ENCODE assay signal across 1 cellular context in genomic region chr22:30602049-30602448, GRCh38.
TF ChIP-seq lines count a peak whose summit lies in the region.

No MANE protein-coding gene starts in this region.

TF ChIP-seq in IMR-90, 13 proteins besides CTCF, POLR2A, EP300 and RAD21:
- TF ChIP-seq FOS (IDR thresholded peaks at IDR 0.05; ENCODE audit: low read depth, low read length): no peak
- peak; percentile 10; the same call in 1 of the 2 replicates for TF ChIP-seq SMC3 (IDR thresholded peaks at IDR 0.05; ENCODE audit: low read depth, low read length)
- no peak for TF ChIP-seq NFE2L2 (IDR thresholded peaks at IDR 0.05; ENCODE audit: low read depth, low read length)
- TF ChIP-seq ELK1 (IDR thresholded peaks at IDR 0.05; ENCODE audit: borderline replicate concordance, low read depth, low read length): no peak
- TF ChIP-seq CEBPB (IDR thresholded peaks at IDR 0.05; ENCODE audit: low read depth, low read length): no peak
- TF ChIP-seq BHLHE40 (IDR thresholded peaks at IDR 0.05; ENCODE audit: low read depth, low read length): no peak
- TF ChIP-seq MXI1 (IDR thresholded peaks at IDR 0.05; ENCODE audit: borderline replicate concordance, low read depth, low read length): no peak
- TF ChIP-seq MAZ (IDR thresholded peaks at IDR 0.05; ENCODE audit: borderline replicate concordance, low read depth, low read length): no peak
- TF ChIP-seq RCOR1 (IDR thresholded peaks at IDR 0.05; ENCODE audit: insufficient replicate concordance, low read length): no peak
